Comparison of ENCODE assay signal across 8 cellular contexts in the genomic region with DNA sequence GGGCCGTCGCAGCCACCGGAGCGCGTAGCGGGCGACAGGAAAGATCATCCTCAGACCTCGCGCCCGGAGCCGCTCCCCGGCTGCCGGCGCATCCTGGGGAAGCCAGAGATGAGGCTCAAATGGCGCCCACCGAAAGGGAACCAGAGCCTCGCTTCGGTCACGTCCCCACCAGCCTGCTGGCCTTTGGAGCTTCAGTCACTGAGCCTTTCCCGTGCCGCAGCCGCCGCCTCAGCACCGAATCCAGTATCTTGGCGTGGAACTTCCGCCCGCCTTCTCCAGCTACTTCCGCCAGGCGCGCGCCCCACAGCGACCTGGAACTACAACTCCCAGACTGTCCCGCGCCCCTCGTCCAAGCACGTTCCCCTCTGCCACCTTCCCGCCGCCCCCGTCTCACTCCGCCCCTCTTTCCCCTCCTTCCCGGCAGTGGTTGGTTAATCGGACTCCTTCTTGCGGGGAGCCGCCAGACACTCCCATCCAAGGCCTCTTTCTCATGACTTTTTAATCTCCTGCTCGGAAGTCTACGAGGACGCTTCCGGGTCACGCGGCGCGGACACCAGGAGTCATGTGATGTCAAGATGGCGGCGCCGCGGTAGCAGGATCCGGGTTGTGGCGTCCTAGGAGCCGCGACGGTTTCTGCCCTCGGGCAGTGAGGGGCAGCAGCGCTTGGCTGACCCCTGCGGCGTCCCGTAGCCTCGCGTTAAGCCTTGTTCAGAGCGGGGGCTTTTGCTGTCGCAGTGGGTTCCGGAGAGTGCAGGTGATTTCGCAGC. TPM values are rescaled to one million over a fixed set of nuclear protein-coding genes. Genes with fewer than 3 reads are reported as not detected.
DNase-seq lines count a peak whose midpoint lies in the region; ATAC-seq, FAIRE-seq and TF ChIP-seq lines count a peak whose summit lies in the region.

A gene with protein sequence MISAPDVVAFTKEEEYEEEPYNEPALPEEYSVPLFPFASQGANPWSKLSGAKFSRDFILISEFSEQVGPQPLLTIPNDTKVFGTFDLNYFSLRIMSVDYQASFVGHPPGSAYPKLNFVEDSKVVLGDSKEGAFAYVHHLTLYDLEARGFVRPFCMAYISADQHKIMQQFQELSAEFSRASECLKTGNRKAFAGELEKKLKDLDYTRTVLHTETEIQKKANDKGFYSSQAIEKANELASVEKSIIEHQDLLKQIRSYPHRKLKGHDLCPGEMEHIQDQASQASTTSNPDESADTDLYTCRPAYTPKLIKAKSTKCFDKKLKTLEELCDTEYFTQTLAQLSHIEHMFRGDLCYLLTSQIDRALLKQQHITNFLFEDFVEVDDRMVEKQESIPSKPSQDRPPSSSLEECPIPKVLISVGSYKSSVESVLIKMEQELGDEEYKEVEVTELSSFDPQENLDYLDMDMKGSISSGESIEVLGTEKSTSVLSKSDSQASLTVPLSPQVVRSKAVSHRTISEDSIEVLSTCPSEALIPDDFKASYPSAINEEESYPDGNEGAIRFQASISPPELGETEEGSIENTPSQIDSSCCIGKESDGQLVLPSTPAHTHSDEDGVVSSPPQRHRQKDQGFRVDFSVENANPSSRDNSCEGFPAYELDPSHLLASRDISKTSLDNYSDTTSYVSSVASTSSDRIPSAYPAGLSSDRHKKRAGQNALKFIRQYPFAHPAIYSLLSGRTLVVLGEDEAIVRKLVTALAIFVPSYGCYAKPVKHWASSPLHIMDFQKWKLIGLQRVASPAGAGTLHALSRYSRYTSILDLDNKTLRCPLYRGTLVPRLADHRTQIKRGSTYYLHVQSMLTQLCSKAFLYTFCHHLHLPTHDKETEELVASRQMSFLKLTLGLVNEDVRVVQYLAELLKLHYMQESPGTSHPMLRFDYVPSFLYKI (plus strand): TSS at position 563 of the 767 bp plus-strand sequence. CDS start 497 bp downstream, outside the sequence.
A gene with protein sequence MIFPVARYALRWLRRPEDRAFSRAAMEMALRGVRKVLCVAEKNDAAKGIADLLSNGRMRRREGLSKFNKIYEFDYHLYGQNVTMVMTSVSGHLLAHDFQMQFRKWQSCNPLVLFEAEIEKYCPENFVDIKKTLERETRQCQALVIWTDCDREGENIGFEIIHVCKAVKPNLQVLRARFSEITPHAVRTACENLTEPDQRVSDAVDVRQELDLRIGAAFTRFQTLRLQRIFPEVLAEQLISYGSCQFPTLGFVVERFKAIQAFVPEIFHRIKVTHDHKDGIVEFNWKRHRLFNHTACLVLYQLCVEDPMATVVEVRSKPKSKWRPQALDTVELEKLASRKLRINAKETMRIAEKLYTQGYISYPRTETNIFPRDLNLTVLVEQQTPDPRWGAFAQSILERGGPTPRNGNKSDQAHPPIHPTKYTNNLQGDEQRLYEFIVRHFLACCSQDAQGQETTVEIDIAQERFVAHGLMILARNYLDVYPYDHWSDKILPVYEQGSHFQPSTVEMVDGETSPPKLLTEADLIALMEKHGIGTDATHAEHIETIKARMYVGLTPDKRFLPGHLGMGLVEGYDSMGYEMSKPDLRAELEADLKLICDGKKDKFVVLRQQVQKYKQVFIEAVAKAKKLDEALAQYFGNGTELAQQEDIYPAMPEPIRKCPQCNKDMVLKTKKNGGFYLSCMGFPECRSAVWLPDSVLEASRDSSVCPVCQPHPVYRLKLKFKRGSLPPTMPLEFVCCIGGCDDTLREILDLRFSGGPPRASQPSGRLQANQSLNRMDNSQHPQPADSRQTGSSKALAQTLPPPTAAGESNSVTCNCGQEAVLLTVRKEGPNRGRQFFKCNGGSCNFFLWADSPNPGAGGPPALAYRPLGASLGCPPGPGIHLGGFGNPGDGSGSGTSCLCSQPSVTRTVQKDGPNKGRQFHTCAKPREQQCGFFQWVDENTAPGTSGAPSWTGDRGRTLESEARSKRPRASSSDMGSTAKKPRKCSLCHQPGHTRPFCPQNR (minus strand): TSS at position 264 of the 767 bp plus-strand sequence. CDS start 216 bp downstream, at position 48.

- peak within 1 kb of the TSS; percentile 92 for H3K27ac ChIP-seq in keratinocyte (ENCODE audit: control insufficient read depth, insufficient read depth, low read length)

- no peaks in the 10 kb centered on the region for H3K9me1 ChIP-seq in keratinocyte (ENCODE audit: control insufficient read depth, extremely low read depth, insufficient read depth, low read length)

- H2AFZ ChIP-seq in keratinocyte (ENCODE audit: control insufficient read depth, low read length) = peak within 1 kb of the TSS; percentile 95

- H3K36me3 ChIP-seq in keratinocyte (ENCODE audit: control insufficient read depth in 2 of 2, extremely low read depth in 1 of 2, insufficient read depth in 2 of 2, low read length in 2 of 2) = peaks cover 3 to 26% of the 10 kb centered on the region in 2 experiments

- ATAC-seq in HG03432 (IDR thresholded peaks at IDR 0.05; ENCODE audit: unreplicated experiment) = peak; percentile 81

- peaks cover 37% of the 10 kb centered on the region for H3K4me1 ChIP-seq in keratinocyte (ENCODE audit: control insufficient read depth, extremely low read depth, insufficient read depth, low read length)

- H3K9me3 ChIP-seq in keratinocyte (ENCODE audit: control insufficient read depth, low read depth, low read length) = no peaks in the 10 kb centered on the region

- peak within 1 kb of the TSS; percentile 94 for H3K9ac ChIP-seq in keratinocyte (ENCODE audit: control insufficient read depth, extremely low read depth, insufficient read depth, low read length)

- TF ChIP-seq CTCF in keratinocyte (optimal IDR thresholded peaks at IDR 0.05 in 1 of 3, IDR thresholded peaks at IDR 0.05 in 1 of 3, conservative IDR thresholded peaks at IDR 0.05 in 1 of 3; ENCODE audit: extremely low read depth in 1 of 3, insufficient read depth in 2 of 3, low read length in 3 of 3) = no peak

- peak; percentile 66 for TF ChIP-seq POLR2A in GM19099 (IDR thresholded peaks at IDR 0.05; ENCODE audit: extremely low read depth, insufficient read length, low read depth)

- H3K4me2 ChIP-seq in keratinocyte (ENCODE audit: control insufficient read depth, extremely low read depth, insufficient read depth, low read depth, low read length) = peak within 1 kb of the TSS; percentile 99

- H4K20me1 ChIP-seq in keratinocyte (ENCODE audit: control insufficient read depth, extremely low read depth, insufficient read depth, low read length) = peaks cover 5% of the 10 kb centered on the region

- DNase-seq in AG20443 (ENCODE audit: low spot score) (peak; percentile 96), NCI-H510A (lab: John Stamatoyannopoulos, UW) (peak; percentile 94), cerebellum (ENCODE audit: low spot score) (peak; percentile 98), keratinocyte (ENCODE audit: low read depth, low spot score) (peak; percentile 89)
- DNase-seq in activated CD4-positive, alpha-beta T cell treated with anti-CD3 and anti-CD28 coated beads for 1 hour = peak; percentile 95
- DNase-seq in stimulated activated CD4-positive, alpha-beta T cell treated with anti-CD3 and anti-CD28 coated beads, Interleukin-15, amount 100 ng/mL, for 1 hour (ENCODE audit: low read depth in 1 of 2, low spot score in 1 of 2) = peak; percentile 92 to 95

- dilution Hi-C loops in keratinocyte (cut with MboI; ENCODE audit: extremely low pct_ligation_motif_present, low sequenced_read_pairs) = no loop called here

- peaks cover 83% of the 10 kb centered on the region for H3K79me2 ChIP-seq in keratinocyte (ENCODE audit: control insufficient read depth, insufficient read depth, low read length)

- peak; percentile 48 for FAIRE-seq in keratinocyte (lab: Jason Lieb, UNC)

- no peaks in the 10 kb centered on the region for H3K27me3 ChIP-seq in keratinocyte (ENCODE audit: control insufficient read depth, extremely low read depth, insufficient read depth, low read length)

- peak within 1 kb of the TSS; percentile 80 to 90 (median 89) for H3K4me3 ChIP-seq in keratinocyte (ENCODE audit: control insufficient read depth in 2 of 3, extremely low read depth in 1 of 3, insufficient read depth in 2 of 3, low read depth in 1 of 3, low read length in 3 of 3)

RNA-seq across cellular contexts. Expression of the first gene that starts in this region (rescaled TPM):
- 11.5 TPM for total RNA-seq in cerebellum
- 6.2 to 12.4 TPM (median 7.8 TPM) in 3 replicates for polyA plus RNA-seq in keratinocyte
- polyA plus RNA-seq in keratinocyte (2011; ENCODE audit: low read depth) = 4.8 TPM
- 7.6 and 8.8 TPM in 2 replicates for polyA plus RNA-seq in keratinocyte (2011; cell fraction: cytosol; rRNA removed)
- polyA plus RNA-seq in keratinocyte (2011; cell fraction: nucleus; rRNA removed) = 19.4 and 21.3 TPM in 2 replicates
- 9.9 and 11.1 TPM in 2 replicates for polyA plus RNA-seq in keratinocyte (2012; ENCODE audit: low replicate concordance)
- 12.2 to 31.8 TPM (median 14.6 TPM) in 3 replicates for polyA minus RNA-seq in keratinocyte
- 11.3 TPM for polyA minus RNA-seq in keratinocyte (2011; cell fraction: cytosol; rRNA and poly(A)+ RNA removed)
- polyA minus RNA-seq in keratinocyte (2011; cell fraction: nucleus; rRNA and poly(A)+ RNA removed) = 20.0 and 28.8 TPM in 2 replicates

RNA-seq across cellular contexts. Expression of the second gene that starts in this region (rescaled TPM):
- total RNA-seq in cerebellum = 46.9 TPM
- polyA plus RNA-seq in keratinocyte = 6.9 to 11.7 TPM (median 11.6 TPM) in 3 replicates
- 15.5 TPM for polyA plus RNA-seq in keratinocyte (2011; ENCODE audit: low read depth)
- 4.9 and 6.0 TPM in 2 replicates for polyA plus RNA-seq in keratinocyte (2011; cell fraction: cytosol; rRNA removed)
- 20.8 and 20.9 TPM in 2 replicates for polyA plus RNA-seq in keratinocyte (2011; cell fraction: nucleus; rRNA removed)
- polyA plus RNA-seq in keratinocyte (2012; ENCODE audit: low replicate concordance) = 9.5 and 12.2 TPM in 2 replicates
- polyA minus RNA-seq in keratinocyte = 14.9 to 35.5 TPM (median 27.4 TPM) in 3 replicates
- polyA minus RNA-seq in keratinocyte (2011; cell fraction: cytosol; rRNA and poly(A)+ RNA removed) = 7.5 TPM
- polyA minus RNA-seq in keratinocyte (2011; cell fraction: nucleus; rRNA and poly(A)+ RNA removed) = 18.9 and 34.7 TPM in 2 replicates

Comparison
In these comparisons a context has a peak if more than half of its experiments do, and no peak if none do; other contexts are left out.
1. Peak in every context shown above with its lines: DNase-seq, ATAC-seq, H3K4me3 ChIP-seq and H3K27ac ChIP-seq.